ENCODE assay signal across 8 cellular contexts in the genomic region with DNA sequence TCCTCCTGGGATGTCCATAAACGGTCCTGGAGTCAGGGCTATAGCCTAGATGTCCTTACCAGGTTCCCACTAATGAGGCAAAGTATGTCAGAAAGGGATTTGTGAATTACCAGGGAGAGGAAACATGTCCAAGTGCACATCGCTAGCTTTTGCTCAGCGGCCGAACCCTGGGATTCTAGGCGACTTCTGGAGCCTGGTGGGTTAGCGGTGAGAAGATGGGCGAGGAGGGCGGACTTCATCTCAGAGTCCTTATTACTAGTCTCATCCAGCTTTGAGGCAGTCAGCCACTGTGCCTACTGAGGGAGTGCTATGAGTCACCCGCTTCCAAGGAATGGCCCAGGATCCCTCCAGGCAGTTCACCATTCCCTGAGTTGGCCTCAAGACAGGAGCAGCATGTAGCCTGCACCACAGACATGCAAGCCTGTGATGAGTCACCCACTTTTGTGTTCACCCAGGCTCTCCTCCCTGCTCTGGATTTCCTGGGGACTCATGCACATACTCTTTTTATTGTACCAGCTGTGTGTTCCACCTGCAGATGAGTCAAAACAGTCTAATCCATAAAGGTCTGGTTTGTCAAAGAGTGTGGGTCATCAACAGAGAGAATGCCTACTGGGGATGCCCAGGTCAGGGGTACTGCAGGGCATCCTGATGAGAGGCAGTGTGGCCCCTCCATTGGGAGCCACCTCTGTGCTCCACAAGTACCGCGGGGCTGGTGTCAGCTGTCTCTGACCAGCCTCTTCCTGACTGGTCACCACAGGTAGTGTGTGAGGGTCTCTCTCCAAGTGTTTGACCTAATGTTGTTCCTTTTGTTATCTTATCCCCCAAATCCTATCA. TPM values are rescaled to one million over a fixed set of nuclear protein-coding genes. Genes with fewer than 3 reads are reported as not detected.
DNase-seq lines count a peak whose midpoint lies in the region; ATAC-seq, FAIRE-seq and TF ChIP-seq lines count a peak whose summit lies in the region.

No MANE protein-coding gene starts in this region.

- WGBS in sigmoid colon, 2 donors = 89 to 93% methylated on average over 11 of the region's 11 CpGs

- no peaks in the 10 kb centered on the region for H3K9me3 ChIP-seq in sigmoid colon

- H3K27me3 ChIP-seq in sigmoid colon = no peaks in the 10 kb centered on the region

- H3K27ac ChIP-seq in sigmoid colon = peak overlapping the region; percentile 91 to 94 (median 92)

- intact Hi-C loops in sigmoid colon (cut with DNase I) = loop anchor here (5.0 to 10.0 kb wide), 3 partner anchors 168 to 433 kb away; partner anchors contain the start of genes KIF3A and RAD50

- no peak for TF ChIP-seq EP300 in sigmoid colon (IDR thresholded peaks at IDR 0.05)

- TF ChIP-seq POLR2A in sigmoid colon (IDR thresholded peaks at IDR 0.05) (no peak), GM12892 (IDR thresholded peaks at IDR 0.05; ENCODE audit: low read depth, low read length) (no peak)

- TF ChIP-seq CTCF in sigmoid colon (IDR thresholded peaks at IDR 0.05) = no peak

- DNase-seq in ELF-1 (ENCODE audit: low read depth, low spot score) = peak; percentile 91
- DNase-seq in RKO (ENCODE audit: low spot score) = peak; percentile 89
- peak; percentile 92 for DNase-seq in sigmoid colon
- no peak for DNase-seq in GM12892 (ENCODE audit: insufficient read length)
- no peak for DNase-seq in NOMO-1 treated with dmso at 0.1 percent for 144 hours (lab: John Stamatoyannopoulos, UW; ENCODE audit: unreplicated experiment)
- DNase-seq in NCI-H748 treated with DMSO at 0.1 percent for 48 hours (lab: John Stamatoyannopoulos, UW) = no peak

- H3K4me3 ChIP-seq in sigmoid colon = no peak overlapping the region

- ATAC-seq in esophagus mucosa (peak; percentile 87), GM21576 (IDR thresholded peaks at IDR 0.05; ENCODE audit: unreplicated experiment) (no peak)

- peaks cover 0 to 73% (median 62%) of the 10 kb centered on the region in 4 donors for H3K4me1 ChIP-seq in sigmoid colon

- H3K36me3 ChIP-seq in sigmoid colon = peaks cover 0 to 24% (median 3%) of the 10 kb centered on the region in 4 donors

- FAIRE-seq in GM12892 (lab: Jason Lieb, UNC) = no peak

RNA-seq across cellular contexts. Expression of gene SLC22A5, which starts 20.2 kb away (rescaled TPM):
- total RNA-seq in esophagus mucosa (2.7 TPM), sigmoid colon (1 to 10 TPM; 3.6 to 9.9 (median 6.3) TPM)
- polyA plus RNA-seq in sigmoid colon = 10 to 100 TPM in 1 of 3 donors, 1 to 10 TPM in 2; 6.0 to 11.9 (median 9.0) TPM
- polyA plus RNA-seq in GM12892 (2012; ENCODE audit: missing spikeins) = 1.5 TPM

Comparison
In these comparisons a context has a peak if more than half of its experiments do, and no peak if none do; other contexts are left out.
1. DNase-seq: peak in ELF-1 (single experiment), RKO (single experiment) and sigmoid colon (single experiment); none in GM12892 (single experiment), NOMO-1 treated with dmso at 0.1 percent for 144 hours (single experiment) and NCI-H748 treated with DMSO at 0.1 percent for 48 hours (single experiment).